In the genomic region with DNA sequence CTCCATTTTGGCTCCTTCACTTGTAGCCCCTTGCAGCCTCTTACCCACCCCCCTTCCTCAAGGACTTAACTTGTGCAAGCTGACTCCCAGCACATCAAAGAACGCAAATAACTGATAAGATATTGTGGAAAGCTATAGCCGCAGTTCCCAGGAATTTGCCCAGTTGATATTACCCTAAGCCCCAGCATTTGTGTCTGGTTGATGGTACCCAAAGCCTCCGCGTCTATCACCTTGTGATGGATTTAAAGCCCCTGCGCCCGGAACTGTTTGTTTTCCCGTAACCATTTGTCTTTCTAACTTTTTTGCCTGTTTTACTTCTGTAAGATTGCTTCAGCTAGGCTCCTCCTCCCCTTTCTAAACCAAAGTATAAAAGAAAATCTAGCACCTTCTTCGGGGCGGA, we compare ENCODE assay signal across 22 cellular contexts. TPM values are rescaled to one million over a fixed set of nuclear protein-coding genes. Genes with fewer than 3 reads are reported as not detected.
DNase-seq lines count a peak whose midpoint lies in the region; ATAC-seq and TF ChIP-seq lines count a peak whose summit lies in the region.
"Had no signal": no experiment of that assay in that cellular context is flagged by ENCODE, and none has a peak within 500 bp of the region (broad histone marks: within the 10 kb centered on the region; RNA-seq: fewer than 3 reads in every experiment).

No MANE protein-coding gene starts in this region.

- peaks cover 82% of the 10 kb centered on the region for H3K79me2 ChIP-seq in hepatocyte

- H3K23ac ChIP-seq in mesenchymal stem cell (ENCODE audit: low read length in 2 of 2): no peak overlapping the region

- no peak overlapping the region for H2BK120ac ChIP-seq in mesenchymal stem cell (ENCODE audit: low read depth, low read length)

- H4K8ac ChIP-seq in mesenchymal stem cell (ENCODE audit: low read length): no peak overlapping the region

- H3K4me1 ChIP-seq in hepatocyte (ENCODE audit: insufficient read depth): peaks cover 35% of the 10 kb centered on the region
- H3K4me1 ChIP-seq in heart left ventricle: peaks cover 2 to 42% (median 21%) of the 10 kb centered on the region in 12 donors
- peaks cover 4% of the 10 kb centered on the region for H3K4me1 ChIP-seq in mesenchymal stem cell (ENCODE audit: control insufficient read depth, insufficient read depth, low read depth, low read length)

- no peak overlapping the region for H3K9ac ChIP-seq in mesenchymal stem cell (ENCODE audit: low read length)

- DNase-seq in T-helper 1 cell (no peak), WTC11 (ENCODE audit: low spot score) (no peak), hepatocyte (ENCODE audit: low spot score) (no peak), osteocyte (ENCODE audit: extremely low spot score, unreplicated experiment) (no peak), heart left ventricle (no peak), HFFc6 (no peak), mesenchymal stem cell (no peak)
- DNase-seq: IMR-90, NCI-H1417 treated with DMSO at 0.1 percent for 48 hours, NCI-H187 treated with DMSO at 0.1 percent for 48 hours, NCI-H226, NCI-H524, NCI-H82, PC-9, SIG-M5 had no signal

- H3K36me3 ChIP-seq in hepatocyte (replicated peaks; ENCODE audit: insufficient read depth, low read depth) (no peaks in the 10 kb centered on the region), heart left ventricle (peaks cover 2 to 61% (median 33%) of the 10 kb centered on the region in 9 donors), mesenchymal stem cell (ENCODE audit: control insufficient read depth in 1 of 2, insufficient read depth in 2 of 2, low read depth in 1 of 2, low read length in 2 of 2) (peaks cover 31 to 50% of the 10 kb centered on the region in 2 experiments)

- no peak overlapping the region for H2BK15ac ChIP-seq in mesenchymal stem cell (ENCODE audit: low read depth, poor library complexity, severe bottlenecking)

- H3K27ac Mint-ChIP-seq in T-helper 1 cell treated with Interleukin-12 subunit alpha and Interleukin-12 subunit beta and Interleukin-4 antibody, amounts not matched to agents 30 μg/mL and 1 μg/mL, for 36 hours: peak overlapping the region; percentile 17
- peak overlapping the region; percentile 94 for H3K27ac Mint-ChIP-seq in WTC11
- H3K27ac Mint-ChIP-seq in osteocyte (ENCODE audit: unreplicated experiment): peak overlapping the region; percentile 62
- H3K27ac Mint-ChIP-seq in HFFc6: no peak overlapping the region

- H3K4me2 ChIP-seq in hepatocyte (peak overlapping the region; percentile 60), mesenchymal stem cell (ENCODE audit: low read length, poor library complexity, severe bottlenecking) (no peak overlapping the region)
- H3K4me2 ChIP-seq: PC-9 had no signal

- H4K20me1 ChIP-seq in hepatocyte (ENCODE audit: insufficient read depth, poor library complexity, severe bottlenecking): peaks cover 34% of the 10 kb centered on the region

- intact Hi-C loops in heart left ventricle (cut with DNase I): loop anchor here in 1 of 10 donors (10.0 kb wide), 1 partner anchor 274 kb away; a partner anchor contains a TSS

- H3K14ac ChIP-seq in mesenchymal stem cell (ENCODE audit: low read length in 2 of 2): no peak overlapping the region

- H2AFZ ChIP-seq in hepatocyte (no peak overlapping the region), mesenchymal stem cell (ENCODE audit: low read depth, low read length) (no peak overlapping the region)
- H2AFZ ChIP-seq: PC-9 had no signal

- H3K18ac ChIP-seq in mesenchymal stem cell (ENCODE audit: low read depth in 1 of 2, low read length in 2 of 2): no peak overlapping the region

- H4K91ac ChIP-seq in mesenchymal stem cell (ENCODE audit: low read length): no peak overlapping the region

- H3K4me3 ChIP-seq in hepatocyte (no peak overlapping the region), heart left ventricle (no peak overlapping the region), mesenchymal stem cell (ENCODE audit: insufficient read depth in 1 of 2, low read depth in 1 of 2, low read length in 2 of 2) (no peak overlapping the region)
- H3K4me3 ChIP-seq: HAP-1, PC-9 had no signal

- H3K4me3 Mint-ChIP-seq in T-helper 1 cell treated with Interleukin-12 subunit alpha and Interleukin-12 subunit beta and Interleukin-4 antibody, amounts not matched to agents 30 μg/mL and 1 μg/mL, for 36 hours: no peak overlapping the region
- H3K4me3 Mint-ChIP-seq in WTC11: no peak overlapping the region
- H3K4me3 Mint-ChIP-seq in osteocyte (ENCODE audit: unreplicated experiment): no peak overlapping the region
- no peak overlapping the region for H3K4me3 Mint-ChIP-seq in HFFc6
- H3K4me3 Mint-ChIP-seq: CD14-positive monocyte had no signal

- H3K79me1 ChIP-seq in mesenchymal stem cell (replicated peaks; ENCODE audit: low read length, poor library complexity, severe bottlenecking): peaks cover 17% of the 10 kb centered on the region

- H3K27me3 Mint-ChIP-seq in T-helper 1 cell treated with Interleukin-12 subunit alpha and Interleukin-12 subunit beta and Interleukin-4 antibody, amounts not matched to agents 30 μg/mL and 1 μg/mL, for 36 hours (ENCODE audit: low read depth): no peaks in the 10 kb centered on the region
- H3K27me3 Mint-ChIP-seq in WTC11 (ENCODE audit: low read depth) (no peaks in the 10 kb centered on the region), osteocyte (ENCODE audit: unreplicated experiment) (no peaks in the 10 kb centered on the region), HFFc6 (ENCODE audit: insufficient read depth) (no peaks in the 10 kb centered on the region; the same call in 1 of the 2 replicates)

- POLR2A ChIA-PET in WTC11 (lab: Charles Lee): no interaction called here

- TF ChIP-seq CTCF in WTC11 (IDR thresholded peaks at IDR 0.05): no peak
- no peak for TF ChIP-seq CTCF in hepatocyte (IDR thresholded peaks at IDR 0.05; ENCODE audit: poor library complexity)
- TF ChIP-seq CTCF in osteocyte (IDR thresholded peaks at IDR 0.05): no peak
- no peak for TF ChIP-seq CTCF in heart left ventricle (IDR thresholded peaks at IDR 0.05)
- TF ChIP-seq CTCF in HFFc6 (IDR thresholded peaks at IDR 0.05): no peak

- H3K27me3 ChIP-seq in hepatocyte: no peaks in the 10 kb centered on the region
- no peaks in the 10 kb centered on the region for H3K27me3 ChIP-seq in heart left ventricle
- H3K27me3 ChIP-seq in mesenchymal stem cell (ENCODE audit: control insufficient read depth in 1 of 2, insufficient read depth in 1 of 2, low read length in 2 of 2): no peaks in the 10 kb centered on the region

- no peak overlapping the region for H3K4ac ChIP-seq in mesenchymal stem cell (ENCODE audit: low read depth in 1 of 2, low read length in 2 of 2)

- H2AK5ac ChIP-seq in mesenchymal stem cell (ENCODE audit: low read length, severe bottlenecking): no peak overlapping the region

- H3K36me3 Mint-ChIP-seq in T-helper 1 cell treated with Interleukin-12 subunit alpha and Interleukin-12 subunit beta and Interleukin-4 antibody, amounts not matched to agents 30 μg/mL and 1 μg/mL, for 36 hours (ENCODE audit: low read depth): peaks cover 46% of the 10 kb centered on the region
- peaks cover 71% of the 10 kb centered on the region for H3K36me3 Mint-ChIP-seq in WTC11
- peaks cover 35% of the 10 kb centered on the region for H3K36me3 Mint-ChIP-seq in osteocyte (ENCODE audit: unreplicated experiment)
- H3K36me3 Mint-ChIP-seq in HFFc6 (ENCODE audit: low read depth): peaks cover 58% of the 10 kb centered on the region

- peaks cover 45% of the 10 kb centered on the region for H3K4me1 Mint-ChIP-seq in T-helper 1 cell treated with Interleukin-12 subunit alpha and Interleukin-12 subunit beta and Interleukin-4 antibody, amounts not matched to agents 30 μg/mL and 1 μg/mL, for 36 hours (ENCODE audit: low read depth)
- H3K4me1 Mint-ChIP-seq in WTC11: peaks cover 48% of the 10 kb centered on the region
- peaks cover 60% of the 10 kb centered on the region for H3K4me1 Mint-ChIP-seq in osteocyte (ENCODE audit: unreplicated experiment)
- H3K4me1 Mint-ChIP-seq in HFFc6 (ENCODE audit: low read depth): peaks cover 28% of the 10 kb centered on the region

- CTCF ChIA-PET in WTC11 (lab: Charles Lee): no interaction called here

- H2BK12ac ChIP-seq in mesenchymal stem cell (ENCODE audit: low read length in 2 of 2): no peak overlapping the region

- ATAC-seq in WTC11: no peak
- no peak for ATAC-seq in heart left ventricle

- no peak overlapping the region for H3K27ac ChIP-seq in hepatocyte
- H3K27ac ChIP-seq in heart left ventricle: no peak overlapping the region
- no peak overlapping the region for H3K27ac ChIP-seq in mesenchymal stem cell (ENCODE audit: low read length, poor library complexity, severe bottlenecking)
- H3K27ac ChIP-seq: 22Rv1, HL-60, PC-9, RWPE1 had no signal

- no peaks in the 10 kb centered on the region for H3K9me3 Mint-ChIP-seq in T-helper 1 cell treated with Interleukin-12 subunit alpha and Interleukin-12 subunit beta and Interleukin-4 antibody, amounts not matched to agents 30 μg/mL and 1 μg/mL, for 36 hours
- H3K9me3 Mint-ChIP-seq in WTC11 (no peaks in the 10 kb centered on the region; the same call in 1 of the 2 replicates), osteocyte (ENCODE audit: unreplicated experiment) (no peaks in the 10 kb centered on the region), HFFc6 (no peaks in the 10 kb centered on the region)

- 31% methylated on average over 9 of the region's 9 CpGs for WGBS in hepatocyte (ENCODE audit: low lambda C conversion rate, missing lambda C conversion rate)
- WGBS in heart left ventricle, 4 donors: 83 to 91% (median 87%) methylated on average over 9 of the region's 9 CpGs
- WGBS in mesenchymal stem cell: 83% methylated on average over 9 of the region's 9 CpGs

- no peak for TF ChIP-seq POLR2A in heart left ventricle (IDR thresholded peaks at IDR 0.05)

- no peaks in the 10 kb centered on the region for H3K9me3 ChIP-seq in hepatocyte (ENCODE audit: low read depth)
- no peaks in the 10 kb centered on the region for H3K9me3 ChIP-seq in heart left ventricle
- no peaks in the 10 kb centered on the region for H3K9me3 ChIP-seq in mesenchymal stem cell (ENCODE audit: control insufficient read depth, low read length)
- H3K9me3 ChIP-seq: HAP-1 had no signal

- no peak overlapping the region for H2BK5ac ChIP-seq in mesenchymal stem cell (ENCODE audit: low read depth, low read length, poor library complexity, severe bottlenecking)

- no peaks in the 10 kb centered on the region for H3K9me2 ChIP-seq in hepatocyte (replicated peaks; ENCODE audit: insufficient read depth)

RNA-seq across cellular contexts. Expression of a gene that starts 5.9 kb away (rescaled TPM):
- total RNA-seq in WTC11 (2021) (142 to 197 TPM (median 154 TPM) in 3 replicates), hepatocyte (83.4 and 104 TPM in 2 replicates), osteocyte (177 and 191 TPM in 2 replicates), heart left ventricle (10 to 100 TPM; 20.2 to 58.1 (median 34.8) TPM)
- polyA plus RNA-seq in hepatocyte (140 and 150 TPM in 2 replicates), heart left ventricle (10 to 100 TPM; 18.6 to 61.3 TPM)
- 100 to 1,000 TPM in 4 of 6 experiments, 10 to 100 TPM in 2; 92.5 to 122 (median 107) TPM for total RNA-seq in HFFc6 (2021; fragmentation: NEBNext Ultra II Directional; extraction: Animal tissue kit (Norgen Biotek cat#: 25700))
- polyA plus RNA-seq in mesenchymal stem cell (2013, experiment 1 of 2): 121 TPM
- polyA plus RNA-seq in mesenchymal stem cell (2013, experiment 2 of 2): 121 TPM

RNA-seq across cellular contexts. Expression of a gene that starts 6.2 kb away (rescaled TPM):
- total RNA-seq in WTC11 (2021) (62.9 to 73.2 TPM (median 70.2 TPM) in 3 replicates), hepatocyte (27.1 and 41.5 TPM in 2 replicates), osteocyte (49.8 and 54.4 TPM in 2 replicates), heart left ventricle (10 to 100 TPM in 7 of 9 donors, 1 to 10 TPM in 2; 9.1 to 21.2 (median 10.7) TPM)
- polyA plus RNA-seq in hepatocyte (10.7 and 17.9 TPM in 2 replicates), heart left ventricle (1 to 10 TPM; 5.8 to 7.0 TPM)
- 10 to 100 TPM; 20.0 to 24.9 (median 21.6) TPM for total RNA-seq in HFFc6 (2021; fragmentation: NEBNext Ultra II Directional; extraction: Animal tissue kit (Norgen Biotek cat#: 25700))
- 11.4 TPM for polyA plus RNA-seq in mesenchymal stem cell (2013, experiment 1 of 2)
- 11.2 TPM for polyA plus RNA-seq in mesenchymal stem cell (2013, experiment 2 of 2)

RNA-seq across cellular contexts. Expression of a gene that starts 59.4 kb away (rescaled TPM):
- total RNA-seq in WTC11 (2021) (1.2 to 1.6 TPM (median 1.4 TPM) in 3 replicates), hepatocyte (5.8 and 9.0 TPM in 2 replicates), osteocyte (2.0 and 3.2 TPM in 2 replicates), heart left ventricle (100 to 1,000 TPM in 1 of 9 donors, 10 to 100 TPM in 8; 43.7 to 134 (median 59.7) TPM)
- polyA plus RNA-seq in hepatocyte (5.2 and 11.2 TPM in 2 replicates), heart left ventricle (10 to 100 TPM; 18.2 to 75.3 TPM)
- total RNA-seq in HFFc6 (2021; fragmentation: NEBNext Ultra II Directional; extraction: Animal tissue kit (Norgen Biotek cat#: 25700)): under 1 TPM; 0.28 to 0.90 (median 0.58) TPM
- 0.32 TPM for polyA plus RNA-seq in mesenchymal stem cell (2013, experiment 1 of 2)
- 0.33 TPM for polyA plus RNA-seq in mesenchymal stem cell (2013, experiment 2 of 2)
- total RNA-seq: MCF 10A, PC-9 had no signal
- polyA plus RNA-seq: CD14-positive monocyte had no signal
